Comparison of ENCODE assay signal across 8 cellular contexts in genomic region chr16:58629681-58630640, GRCh38. TPM values are rescaled to one million over a fixed set of nuclear protein-coding genes. Genes with fewer than 3 reads are reported as not detected.
DNase-seq lines count a peak whose midpoint lies in the region; ATAC-seq, FAIRE-seq and TF ChIP-seq lines count a peak whose summit lies in the region.

Gene CNOT1 (minus strand): TSS chr16:58629826. CDS start chr16:58599337, 30,489 bp downstream.

- peak within 1 kb of the TSS; percentile 94 for H2AFZ ChIP-seq in OCI-LY7 (ENCODE audit: low read length)
- H2AFZ ChIP-seq in endothelial cell of umbilical vein (ENCODE audit: low read depth, low read length), result peak within 1 kb of the TSS; percentile 91

- H3K27ac ChIP-seq in OCI-LY7 (ENCODE audit: low read depth, low read length, poor library complexity, severe bottlenecking) (peak within 1 kb of the TSS; percentile 87), endothelial cell of umbilical vein (ENCODE audit: insufficient read depth, low read depth, low read length) (peak within 1 kb of the TSS; percentile 95)

- POLR2A ChIA-PET in OCI-LY7 (lab: Charles Lee) (interaction anchor here (0.9 to 1.8 kb wide), 3 partner anchors 40 to 126 kb away, joined by 3 read pairs; no protein-coding TSS in a partner anchor), endothelial cell of umbilical vein (lab: Charles Lee) (no interaction called here)

- peaks cover 47% of the 10 kb centered on the region for H3K79me2 ChIP-seq in OCI-LY7 (ENCODE audit: insufficient read depth, low read depth, low read length)
- H3K79me2 ChIP-seq in endothelial cell of umbilical vein (ENCODE audit: control insufficient read depth, insufficient read depth, low read length), result peaks cover 46% of the 10 kb centered on the region

- H3K4me1 ChIP-seq in OCI-LY7 (ENCODE audit: insufficient read depth, low read length, poor library complexity, severe bottlenecking) (peaks cover 25% of the 10 kb centered on the region), endothelial cell of umbilical vein (ENCODE audit: control insufficient read depth, extremely low read depth, insufficient read depth, low read length) (peaks cover 14% of the 10 kb centered on the region)

- H3K4me2 ChIP-seq in OCI-LY7 (ENCODE audit: low read length), result peak within 1 kb of the TSS; percentile 76
- H3K4me2 ChIP-seq in endothelial cell of umbilical vein (ENCODE audit: insufficient read depth, low read length), result peak within 1 kb of the TSS; percentile 98

- BruUV-seq in OCI-LY7 (replicated peaks; lab: Mats Ljungman, UMichigan), result no TSS peak
- BruUV-seq in endothelial cell of umbilical vein (replicated peaks; lab: Mats Ljungman, UMichigan), result TSS peak; percentile 93

- peak; percentile 39 for DNase-seq in D721Med (ENCODE audit: insufficient read length, low spot score)
- peak; percentile 82 for DNase-seq in HuH-7.5 (ENCODE audit: low spot score)
- DNase-seq in OCI-LY7 (ENCODE audit: low spot score), result peak; percentile 99
- peak; percentile 94 for DNase-seq in activated T-cell treated with anti-CD3 and anti-CD28 coated beads for 1 hour (ENCODE audit: low read depth)
- peak; percentile 100 for DNase-seq in endothelial cell of umbilical vein (ENCODE audit: low read depth, low spot score)
- DNase-seq in midbrain (lab: John Stamatoyannopoulos, UW), result peak; percentile 99
- DNase-seq in stimulated activated CD8-positive, alpha-beta memory T cell treated with anti-CD3 and anti-CD28 coated beads, Interleukin-2, amount 100 ng/mL, for 1 hour (ENCODE audit: low read depth in 2 of 2), result peak; percentile 95

- CTCF ChIA-PET in OCI-LY7 (lab: Charles Lee; ENCODE audit: unreplicated experiment), result interaction anchor here (0.6 kb wide), 1 partner anchor 137 kb away, joined by 3 read pairs; no protein-coding TSS in a partner anchor
- CTCF ChIA-PET in endothelial cell of umbilical vein (lab: Charles Lee), result interaction anchor here (1.4 to 2.4 kb wide), 2 partner anchors 44 to 126 kb away, joined by 3 to 9 read pairs; no protein-coding TSS in a partner anchor

- TF ChIP-seq POLR2A in endothelial cell of umbilical vein (IDR thresholded peaks at IDR 0.05; ENCODE audit: low read depth, low read length), result peak; percentile 91

- no peaks in the 10 kb centered on the region for H3K27me3 ChIP-seq in endothelial cell of umbilical vein (ENCODE audit: control insufficient read depth in 2 of 2, insufficient read depth in 2 of 2, low read length in 2 of 2)

- H3K36me3 ChIP-seq in OCI-LY7 (ENCODE audit: insufficient read depth, low read length) (peaks cover 39% of the 10 kb centered on the region), endothelial cell of umbilical vein (ENCODE audit: control insufficient read depth in 2 of 2, extremely low read depth in 1 of 2, insufficient read depth in 2 of 2, low read length in 2 of 2) (no peaks in the 10 kb centered on the region)

- ATAC-seq in GM21526 (IDR thresholded peaks at IDR 0.05; ENCODE audit: low FRiP score, unreplicated experiment), result peak; percentile 86

- H3K9me1 ChIP-seq in endothelial cell of umbilical vein (replicated peaks; ENCODE audit: control insufficient read depth, extremely low read depth, insufficient read depth, low read length), result no peaks in the 10 kb centered on the region

- H3K9me3 ChIP-seq in OCI-LY7 (ENCODE audit: low read length) (no peaks in the 10 kb centered on the region), endothelial cell of umbilical vein (replicated peaks; ENCODE audit: control insufficient read depth, insufficient read depth, low read length) (no peaks in the 10 kb centered on the region)

- TF ChIP-seq CTCF in D721Med (IDR thresholded peaks at IDR 0.05; ENCODE audit: insufficient read depth, missing control alignments), result no peak
- no peak for TF ChIP-seq CTCF in OCI-LY7 (conservative IDR thresholded peaks at IDR 0.05; ENCODE audit: low read length)
- TF ChIP-seq CTCF in endothelial cell of umbilical vein (IDR thresholded peaks at IDR 0.05; ENCODE audit: extremely low read depth in 1 of 2, insufficient read depth in 1 of 2, low read depth in 1 of 2, low read length in 2 of 2), result no peak

- H3K9me2 ChIP-seq in OCI-LY7 (ENCODE audit: insufficient read depth, low read length), result no peaks in the 10 kb centered on the region

- H3K4me3 ChIP-seq in OCI-LY7 (ENCODE audit: low read depth, low read length, poor library complexity, severe bottlenecking) (peak within 1 kb of the TSS; percentile 97), endothelial cell of umbilical vein (replicated peaks in 1 of 3; ENCODE audit: insufficient read depth in 1 of 3, low read depth in 1 of 3, low read length in 3 of 3) (peak within 1 kb of the TSS; percentile 78 to 99 (median 97))

- intact Hi-C loops in OCI-LY7 (cut with micrococcal nuclease; ENCODE audit: unreplicated experiment), result loop anchor here (1.0 to 5.0 kb wide), 4 partner anchors 105 to 629 kb away; partner anchors contain the start of genes GINS3, GOT2, USB1 and ZNF319
- intact Hi-C loops in endothelial cell of umbilical vein (cut with micrococcal nuclease), result loop anchor here (1.0 to 10.0 kb wide), 5 partner anchors 55 to 735 kb away; partner anchors contain the start of genes GINS3, GOT2, SETD6 and SLC38A7

- H4K20me1 ChIP-seq in OCI-LY7 (ENCODE audit: insufficient read depth, low read length) (peaks cover 18% of the 10 kb centered on the region), endothelial cell of umbilical vein (replicated peaks; ENCODE audit: control insufficient read depth, extremely low read depth, insufficient read depth, low read length) (peaks cover 3% of the 10 kb centered on the region)

- H3K9ac ChIP-seq in endothelial cell of umbilical vein (replicated peaks; ENCODE audit: extremely low read depth, insufficient read depth, low read length), result peak within 1 kb of the TSS; percentile 99

- FAIRE-seq in D721Med (lab: Jason Lieb, UNC), result no peak
- peak; percentile 99 for FAIRE-seq in endothelial cell of umbilical vein (lab: Jason Lieb, UNC)

- dilution Hi-C loops in endothelial cell of umbilical vein (cut with MboI; ENCODE audit: extremely low pct_ligation_motif_present, low sequenced_read_pairs), result no loop called here

TF ChIP-seq in endothelial cell of umbilical vein, 7 proteins besides CTCF, POLR2A, EP300 and RAD21:
- TF ChIP-seq, protein P1, sequence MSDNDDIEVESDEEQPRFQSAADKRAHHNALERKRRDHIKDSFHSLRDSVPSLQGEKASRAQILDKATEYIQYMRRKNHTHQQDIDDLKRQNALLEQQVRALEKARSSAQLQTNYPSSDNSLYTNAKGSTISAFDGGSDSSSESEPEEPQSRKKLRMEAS (IDR thresholded peaks at IDR 0.05; ENCODE audit: insufficient read depth, insufficient read length), result peak; percentile 7
- TF ChIP-seq POLR2AphosphoS5 (IDR thresholded peaks at IDR 0.05; ENCODE audit: insufficient read depth, low read depth, low read length) (peak; percentile 80), EZH2 (IDR thresholded peaks at IDR 0.05; ENCODE audit: borderline replicate concordance, low read depth, low read length, severe bottlenecking) (peak; percentile 96), FOS (IDR thresholded peaks at IDR 0.05; ENCODE audit: borderline replicate concordance, insufficient read depth, low read length) (no peak), GATA2 (IDR thresholded peaks at IDR 0.05; ENCODE audit: insufficient read depth, insufficient read length, low read depth, low read length) (no peak), JUN (IDR thresholded peaks at IDR 0.05; ENCODE audit: borderline replicate concordance, insufficient read depth, insufficient read length, low read depth) (no peak)

RNA-seq across cellular contexts. Expression of gene CNOT1, which starts in this region (rescaled TPM):
- total RNA-seq in OCI-LY7 (2014; rRNA removed; shearing (Covaris generic)), result 209 and 230 TPM in 2 replicates
- total RNA-seq in OCI-LY7 (2022) (288 and 325 TPM in 2 replicates), endothelial cell of umbilical vein (150 and 151 TPM in 2 replicates)
- polyA plus RNA-seq in endothelial cell of umbilical vein, result 129 and 142 TPM in 2 replicates
- 115 and 122 TPM in 2 replicates for polyA plus RNA-seq in endothelial cell of umbilical vein (2011; cell fraction: cytosol; rRNA removed)
- 254 and 261 TPM in 2 replicates for polyA plus RNA-seq in endothelial cell of umbilical vein (2011; cell fraction: nucleus; rRNA removed)
- 101 and 128 TPM in 2 replicates for polyA plus RNA-seq in endothelial cell of umbilical vein (2012)
- polyA minus RNA-seq in endothelial cell of umbilical vein, result 718 and 765 TPM in 2 replicates
- polyA minus RNA-seq in endothelial cell of umbilical vein (2011; cell fraction: cytosol; rRNA and poly(A)+ RNA removed), result 315 TPM
- 289 and 426 TPM in 2 replicates for polyA minus RNA-seq in endothelial cell of umbilical vein (2011; cell fraction: nucleus; rRNA and poly(A)+ RNA removed)

Comparison
In these comparisons a context has a peak if more than half of its experiments do, and no peak if none do; other contexts are left out.
1. Peak in every context shown above with its lines: DNase-seq, ATAC-seq, H3K4me3 ChIP-seq and H3K27ac ChIP-seq.
2. DNase-seq: peak in every context shown above with its lines; median percentile 100 in endothelial cell of umbilical vein; 99 in OCI-LY7; 99 in midbrain; 95 in stimulated activated CD8-positive, alpha-beta memory T cell treated with anti-CD3 and anti-CD28 coated beads, Interleukin-2, amount 100 ng/mL, for 1 hour; 94 in activated T-cell treated with anti-CD3 and anti-CD28 coated beads for 1 hour; 82 in HuH-7.5; 39 in D721Med.